In genomic region chr2:110682267-110682666, GRCh38 we compare ENCODE assay signal across 40 cellular contexts. TPM values are rescaled to one million over a fixed set of nuclear protein-coding genes. Genes with fewer than 3 reads are reported as not detected.
"Had no signal": no experiment of that assay in that cellular context is flagged by ENCODE, and none has a peak within 500 bp of the region (broad histone marks: within the 10 kb centered on the region; RNA-seq: fewer than 3 reads in every experiment).

No MANE protein-coding gene starts in this region.

- H3K4me1 ChIP-seq: breast epithelium had no signal

- ATAC-seq: activated naive CD4-positive, alpha-beta T cell treated with anti-CD3 and anti-CD28 coated beads, Interleukin-2, amount 50 U/mL, for 72 hours; activated naive CD8-positive, alpha-beta T cell treated with anti-CD3 and anti-CD28 coated beads, Interleukin-2, amount 50 U/mL, for 24 hours; activated T-cell treated with anti-CD3 and anti-CD28 coated beads, Interleukin-2, amount 50 U/mL, for 4 hours; activated T-cell treated with anti-CD3 and anti-CD28 coated beads, Interleukin-2, amount 50 U/mL, for 72 hours; activated T-helper 17 cell treated with anti-CD3 and anti-CD28 coated beads, Interleukin-2, amount 50 U/mL, for 72 hours; body of pancreas had no signal

- H3K27me3 ChIP-seq: adrenal gland, ascending aorta, body of pancreas, breast epithelium, cardiac muscle cell had no signal

- H3K4me3 Mint-ChIP-seq: activated naive CD4-positive, alpha-beta T cell treated with anti-CD3 and anti-CD28 coated beads for 36 hours; activated naive CD4-positive, alpha-beta T cell treated with anti-CD3 and anti-CD28 coated beads, Interleukin-2, amount 10 ng/mL, durations not matched to agents 7 days and 5 days; activated naive CD4-positive, alpha-beta T cell treated with anti-CD3 and anti-CD28 coated beads, Interleukin-2, amount 50 U/mL, for 24 hours; activated naive CD8-positive, alpha-beta T cell; activated naive CD8-positive, alpha-beta T cell treated with anti-CD3 and anti-CD28 coated beads for 36 hours; activated naive CD8-positive, alpha-beta T cell treated with anti-CD3 and anti-CD28 coated beads, Interleukin-2, amount 10 ng/mL, durations not matched to agents 7 days and 5 days; activated naive CD8-positive, alpha-beta T cell treated with anti-CD3 and anti-CD28 coated beads, Interleukin-2, amount 50 U/mL, for 24 hours; activated T-cell treated with anti-CD3 and anti-CD28 coated beads, Interleukin-2, amount 50 U/mL, for 24 hours; activated T-cell treated with anti-CD3 and anti-CD28 coated beads, Interleukin-2, amount 50 U/mL, for 4 hours; activated T-cell treated with anti-CD3 and anti-CD28 coated beads, Interleukin-2, amount 50 U/mL, for 72 hours; activated T-helper 1 cell treated with anti-CD3 and anti-CD28 coated beads, Interleukin-12 subunit alpha, Interleukin-12 subunit beta, Interleukin-2, Interleukin-4 antibody, amounts not matched to agents 30 ng/mL and 10 ng/mL and 1 ng/mL, durations not matched to agents 14 hours and 24 hours and 36 hours; activated T-helper 17 cell treated with anti-CD3 and anti-CD28 coated beads, Interleukin-2, amount 50 U/mL, for 72 hours; central memory CD8-positive, alpha-beta T cell had no signal

- H3K27me3 Mint-ChIP-seq: activated naive CD4-positive, alpha-beta T cell treated with anti-CD3 and anti-CD28 coated beads, Interleukin-2, amount 50 U/mL, for 24 hours; activated naive CD8-positive, alpha-beta T cell; activated T-helper 17 cell treated with anti-CD3 and anti-CD28 coated beads, Interleukin-2, amount 50 U/mL, for 72 hours; central memory CD8-positive, alpha-beta T cell had no signal

- H3K9me3 ChIP-seq: adrenal gland, ascending aorta, body of pancreas, breast epithelium had no signal

- H3K27ac ChIP-seq: adrenal gland, ascending aorta, body of pancreas, brain microvascular endothelial cell, breast epithelium, cardiac muscle cell had no signal

- DNase-seq: activated effector memory CD4-positive, alpha-beta T cell treated with anti-CD3 and anti-CD28 coated beads, Interleukin-2, amount 50 U/mL, for 16 hours; activated effector memory CD4-positive, alpha-beta T cell treated with Interleukin-2 at 50 U/mL for 16 hours; activated gamma-delta T cell; activated gamma-delta T cell treated with Interleukin-2 at 50 U/mL for 16 hours; activated naive CD4-positive, alpha-beta T cell; activated naive CD4-positive, alpha-beta T cell treated with anti-CD3 and anti-CD28 coated beads for 36 hours; activated naive CD4-positive, alpha-beta T cell treated with anti-CD3 and anti-CD28 coated beads, Interleukin-2, amount 10 ng/mL, durations not matched to agents 7 days and 5 days; activated naive CD4-positive, alpha-beta T cell treated with anti-CD3 and anti-CD28 coated beads, Interleukin-2, amount 50 U/mL, for 16 hours; activated naive CD4-positive, alpha-beta T cell treated with Interleukin-2 at 50 U/mL for 16 hours; activated naive CD8-positive, alpha-beta T cell treated with anti-CD3 and anti-CD28 coated beads for 36 hours; activated naive CD8-positive, alpha-beta T cell treated with anti-CD3 and anti-CD28 coated beads, Interleukin-2, amount 10 ng/mL, durations not matched to agents 7 days and 5 days; activated naive CD8-positive, alpha-beta T cell treated with anti-CD3 and anti-CD28 coated beads, Interleukin-2, amount 50 U/mL, for 24 hours; activated T-cell treated with anti-CD3 and anti-CD28 coated beads, Interleukin-2, amount 50 U/mL, for 24 hours; activated T-cell treated with anti-CD3 and anti-CD28 coated beads, Interleukin-2, amount 50 U/mL, for 4 hours; activated T-cell treated with anti-CD3 and anti-CD28 coated beads, Interleukin-2, amount 50 U/mL, for 48 hours; activated T-cell treated with anti-CD3 and anti-CD28 coated beads, Interleukin-2, amount 50 U/mL, for 72 hours; adrenal gland; amniotic stem cell; amygdala; anterior cingulate cortex; aorta; body of pancreas; brain microvascular endothelial cell; caudate nucleus; central memory CD4-positive, alpha-beta T cell; cerebellar nuclear complex had no signal

- H3K27ac Mint-ChIP-seq: activated naive CD4-positive, alpha-beta T cell treated with anti-CD3 and anti-CD28 coated beads for 36 hours; activated naive CD4-positive, alpha-beta T cell treated with anti-CD3 and anti-CD28 coated beads, Interleukin-2, amount 10 ng/mL, durations not matched to agents 7 days and 5 days; activated naive CD4-positive, alpha-beta T cell treated with anti-CD3 and anti-CD28 coated beads, Interleukin-2, amount 50 U/mL, for 24 hours; activated naive CD4-positive, alpha-beta T cell treated with anti-CD3 and anti-CD28 coated beads, Interleukin-2, amount 50 U/mL, for 72 hours; activated naive CD8-positive, alpha-beta T cell; activated naive CD8-positive, alpha-beta T cell treated with anti-CD3 and anti-CD28 coated beads for 36 hours; activated naive CD8-positive, alpha-beta T cell treated with anti-CD3 and anti-CD28 coated beads, Interleukin-2, amount 10 ng/mL, durations not matched to agents 7 days and 5 days; activated naive CD8-positive, alpha-beta T cell treated with anti-CD3 and anti-CD28 coated beads, Interleukin-2, amount 50 U/mL, for 24 hours; activated T-cell treated with anti-CD3 and anti-CD28 coated beads, Interleukin-2, amount 50 U/mL, for 24 hours; activated T-cell treated with anti-CD3 and anti-CD28 coated beads, Interleukin-2, amount 50 U/mL, for 72 hours; activated T-helper 1 cell treated with anti-CD3 and anti-CD28 coated beads, Interleukin-12 subunit alpha, Interleukin-12 subunit beta, Interleukin-2, Interleukin-4 antibody, amounts not matched to agents 30 ng/mL and 10 ng/mL and 1 ng/mL, durations not matched to agents 14 hours and 24 hours and 36 hours; activated T-helper 17 cell treated with anti-CD3 and anti-CD28 coated beads, Interleukin-2, amount 50 U/mL, for 72 hours; activated T-helper 2 cell treated with anti-CD3 and anti-CD28 coated beads, Interferon-gamma antibody, Interleukin-2, Interleukin-4, amounts not matched to agents 10 μg/mL and 5 μg/mL and 100 μg/mL, durations not matched to agents 14 hours and 24 hours and 36 hours; brain had no signal

- H3K9me3 Mint-ChIP-seq: activated naive CD4-positive, alpha-beta T cell treated with anti-CD3 and anti-CD28 coated beads for 36 hours; activated naive CD4-positive, alpha-beta T cell treated with anti-CD3 and anti-CD28 coated beads, Interleukin-2, amount 10 ng/mL, durations not matched to agents 7 days and 5 days; activated naive CD4-positive, alpha-beta T cell treated with anti-CD3 and anti-CD28 coated beads, Interleukin-2, amount 50 U/mL, for 24 hours; activated naive CD4-positive, alpha-beta T cell treated with anti-CD3 and anti-CD28 coated beads, Interleukin-2, amount 50 U/mL, for 72 hours; activated naive CD8-positive, alpha-beta T cell treated with anti-CD3 and anti-CD28 coated beads for 36 hours; activated naive CD8-positive, alpha-beta T cell treated with anti-CD3 and anti-CD28 coated beads, Interleukin-2, amount 50 U/mL, for 24 hours; activated T-cell treated with anti-CD3 and anti-CD28 coated beads, Interleukin-2, amount 50 U/mL, for 24 hours; activated T-cell treated with anti-CD3 and anti-CD28 coated beads, Interleukin-2, amount 50 U/mL, for 4 hours; activated T-cell treated with anti-CD3 and anti-CD28 coated beads, Interleukin-2, amount 50 U/mL, for 72 hours; activated T-helper 1 cell treated with anti-CD3 and anti-CD28 coated beads, Interleukin-12 subunit alpha, Interleukin-12 subunit beta, Interleukin-2, Interleukin-4 antibody, amounts not matched to agents 30 ng/mL and 10 ng/mL and 1 ng/mL, durations not matched to agents 14 hours and 24 hours and 36 hours; activated T-helper 17 cell treated with anti-CD3 and anti-CD28 coated beads, Interleukin-2, amount 50 U/mL, for 72 hours; central memory CD8-positive, alpha-beta T cell had no signal

- H3K4me3 ChIP-seq: adrenal gland, ascending aorta, body of pancreas, breast epithelium, cardiac muscle cell had no signal

- H3K36me3 Mint-ChIP-seq: activated naive CD4-positive, alpha-beta T cell treated with anti-CD3 and anti-CD28 coated beads, Interleukin-2, amount 10 ng/mL, durations not matched to agents 7 days and 5 days; activated naive CD4-positive, alpha-beta T cell treated with anti-CD3 and anti-CD28 coated beads, Interleukin-2, amount 50 U/mL, for 24 hours; activated naive CD8-positive, alpha-beta T cell; activated naive CD8-positive, alpha-beta T cell treated with anti-CD3 and anti-CD28 coated beads for 36 hours; activated naive CD8-positive, alpha-beta T cell treated with anti-CD3 and anti-CD28 coated beads, Interleukin-2, amount 10 ng/mL, durations not matched to agents 7 days and 5 days; brain had no signal

- H3K36me3 ChIP-seq: adrenal gland, ascending aorta, brain microvascular endothelial cell, breast epithelium, cardiac muscle cell had no signal

RNA-seq across cellular contexts. Expression of gene BUB1, which starts 4.4 kb away (rescaled TPM):
- total RNA-seq: ascending aorta, body of pancreas had no signal

RNA-seq across cellular contexts. Expression of gene ACOXL, which starts 50.1 kb away (rescaled TPM):
- total RNA-seq: activated naive CD4-positive, alpha-beta T cell treated with anti-CD3 and anti-CD28 coated beads for 36 hours; activated naive CD8-positive, alpha-beta T cell treated with anti-CD3 and anti-CD28 coated beads for 36 hours; activated naive CD8-positive, alpha-beta T cell treated with anti-CD3 and anti-CD28 coated beads, Interleukin-2, amount 10 ng/mL, durations not matched to agents 7 days and 5 days; aorta; ascending aorta; breast epithelium; bronchial epithelial cell; cardiac septum; chondrocyte had no signal
